ENCODE assay signal across 8 cellular contexts in the genomic region with DNA sequence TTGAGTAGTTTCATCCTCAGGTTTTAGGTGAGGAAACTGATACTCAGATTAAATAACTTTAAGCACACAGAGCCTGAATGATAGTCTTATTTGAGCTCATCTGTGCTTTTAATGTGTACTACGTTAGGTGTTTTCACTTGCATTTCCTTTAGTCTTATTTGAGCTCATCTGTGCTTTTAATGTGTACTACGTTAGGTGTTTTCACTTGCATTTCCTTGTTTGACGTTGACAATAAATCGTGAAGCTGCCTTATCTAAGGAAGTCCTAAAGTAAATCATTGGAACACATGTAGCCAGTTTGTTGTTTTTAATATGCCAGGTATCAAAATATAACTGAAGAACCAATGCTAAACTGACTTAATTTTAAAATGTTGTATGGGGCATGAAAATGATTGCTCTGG. TPM values are rescaled to one million over a fixed set of nuclear protein-coding genes. Genes with fewer than 3 reads are reported as not detected.
DNase-seq lines count a peak whose midpoint lies in the region; ATAC-seq, FAIRE-seq and TF ChIP-seq lines count a peak whose summit lies in the region.

No MANE protein-coding gene starts in this region.

- H3K27ac Mint-ChIP-seq in activated CD8-positive, alpha-beta memory T cell treated with anti-CD3 and anti-CD28 coated beads, Interleukin-2, amount 10 ng/mL, durations not matched to agents 7 days and 5 days, result peak overlapping the region; percentile 97
- H3K27ac Mint-ChIP-seq in activated naive CD8-positive, alpha-beta T cell treated with anti-CD3 and anti-CD28 coated beads for 36 hours, result peak overlapping the region; percentile 93

- H3K36me3 ChIP-seq in kidney (ENCODE audit: control insufficient read depth in 1 of 2, insufficient read depth in 2 of 2, low read length in 2 of 2) (no peaks in the 10 kb centered on the region), thoracic aorta (no peaks in the 10 kb centered on the region)

- H3K4me3 ChIP-seq in kidney (ENCODE audit: low read length in 2 of 2) (peak overlapping the region; percentile 88 to 91), thoracic aorta (peak overlapping the region; percentile 98)

- peaks cover 43% of the 10 kb centered on the region for H3K36me3 Mint-ChIP-seq in activated CD8-positive, alpha-beta memory T cell treated with anti-CD3 and anti-CD28 coated beads, Interleukin-2, amount 10 ng/mL, durations not matched to agents 7 days and 5 days
- peaks cover 53% of the 10 kb centered on the region for H3K36me3 Mint-ChIP-seq in activated naive CD8-positive, alpha-beta T cell treated with anti-CD3 and anti-CD28 coated beads for 36 hours

- peak overlapping the region; percentile 92 for H3K4me3 Mint-ChIP-seq in activated CD8-positive, alpha-beta memory T cell treated with anti-CD3 and anti-CD28 coated beads, Interleukin-2, amount 10 ng/mL, durations not matched to agents 7 days and 5 days
- H3K4me3 Mint-ChIP-seq in activated naive CD8-positive, alpha-beta T cell treated with anti-CD3 and anti-CD28 coated beads for 36 hours, result peak overlapping the region; percentile 91

- H3K9ac ChIP-seq in kidney (ENCODE audit: low read length in 2 of 2), result peak overlapping the region in 1 of 2 donors; percentile 95

- no peak for ATAC-seq in activated CD8-positive, alpha-beta memory T cell treated with anti-CD3 and anti-CD28 coated beads, Interleukin-2, amount 10 ng/mL, durations not matched to agents 7 days and 5 days
- no peak for ATAC-seq in thoracic aorta (ENCODE audit: insufficient number of reproducible peaks, low FRiP score, low read depth)

- CTCF ChIA-PET in activated CD8-positive, alpha-beta memory T cell treated with anti-CD3 and anti-CD28 coated beads, Interleukin-2, amount 10 ng/mL, durations not matched to agents 7 days and 5 days (lab: Charles Lee), result interaction anchor here (0.6 to 1.6 kb wide), 9 partner anchors 17 to 572 kb away, joined by 3 to 4 read pairs (median 3); no protein-coding TSS in a partner anchor

- no peak for DNase-seq in activated CD8-positive, alpha-beta memory T cell treated with anti-CD3 and anti-CD28 coated beads, Interleukin-2, amount 10 ng/mL, durations not matched to agents 7 days and 5 days
- no peak for DNase-seq in activated CD8-positive, alpha-beta memory T cell treated with anti-CD3 and anti-CD28 coated beads, Interleukin-2, amount 50 U/mL, for 48 hours
- DNase-seq in activated naive CD8-positive, alpha-beta T cell treated with anti-CD3 and anti-CD28 coated beads for 36 hours, result no peak
- no peak for DNase-seq in kidney
- no peak for DNase-seq in thoracic aorta (ENCODE audit: low spot score)
- no peak for DNase-seq in occipital lobe (lab: John Stamatoyannopoulos, UW)
- DNase-seq in AG08396 (ENCODE audit: low spot score), result no peak
- no peak for DNase-seq in AML-193 (lab: John Stamatoyannopoulos, UW)

- H3K9me3 ChIP-seq in kidney (ENCODE audit: control insufficient read depth in 1 of 2, low read length in 2 of 2) (no peaks in the 10 kb centered on the region), thoracic aorta (no peaks in the 10 kb centered on the region)

- peaks cover 51% of the 10 kb centered on the region for H3K4me1 Mint-ChIP-seq in activated CD8-positive, alpha-beta memory T cell treated with anti-CD3 and anti-CD28 coated beads, Interleukin-2, amount 10 ng/mL, durations not matched to agents 7 days and 5 days
- H3K4me1 Mint-ChIP-seq in activated naive CD8-positive, alpha-beta T cell treated with anti-CD3 and anti-CD28 coated beads for 36 hours, result peaks cover 54% of the 10 kb centered on the region

- H3K27ac ChIP-seq in kidney (ENCODE audit: low read depth in 2 of 2, low read length in 2 of 2) (peak overlapping the region; percentile 98 to 99), thoracic aorta (peak overlapping the region; percentile 98 to 99)

- FAIRE-seq in kidney (lab: Jason Lieb, UNC), result no peak

- no peaks in the 10 kb centered on the region for H3K9me3 Mint-ChIP-seq in activated CD8-positive, alpha-beta memory T cell treated with anti-CD3 and anti-CD28 coated beads, Interleukin-2, amount 10 ng/mL, durations not matched to agents 7 days and 5 days (ENCODE audit: low read depth)
- peaks cover 1% of the 10 kb centered on the region for H3K9me3 Mint-ChIP-seq in activated naive CD8-positive, alpha-beta T cell treated with anti-CD3 and anti-CD28 coated beads for 36 hours

- H3K27me3 Mint-ChIP-seq in activated CD8-positive, alpha-beta memory T cell treated with anti-CD3 and anti-CD28 coated beads, Interleukin-2, amount 10 ng/mL, durations not matched to agents 7 days and 5 days, result no peaks in the 10 kb centered on the region
- H3K27me3 Mint-ChIP-seq in activated naive CD8-positive, alpha-beta T cell treated with anti-CD3 and anti-CD28 coated beads for 36 hours, result no peaks in the 10 kb centered on the region

- H3K27me3 ChIP-seq in thoracic aorta (replicated peaks; ENCODE audit: insufficient read depth), result no peaks in the 10 kb centered on the region

- no peak for TF ChIP-seq CTCF in kidney (IDR thresholded peaks at IDR 0.05; ENCODE audit: borderline replicate concordance, extremely low read depth, insufficient read depth)
- TF ChIP-seq CTCF in thoracic aorta (IDR thresholded peaks at IDR 0.05), result no peak

- intact Hi-C loops in kidney (cut with DNase I), result no loop called here

- H3K4me1 ChIP-seq in kidney (ENCODE audit: control insufficient read depth in 1 of 2, insufficient read depth in 1 of 2, low read depth in 1 of 2, low read length in 2 of 2), result peaks cover 5 to 24% of the 10 kb centered on the region in 2 donors
- H3K4me1 ChIP-seq in thoracic aorta (ENCODE audit: control insufficient read depth in 1 of 2, low read depth in 2 of 2), result peaks cover 48 to 57% of the 10 kb centered on the region in 2 donors

RNA-seq across cellular contexts. Expression of a gene that starts 2.0 kb away (rescaled TPM):
- total RNA-seq in activated CD8-positive, alpha-beta memory T cell treated with anti-CD3 and anti-CD28 coated beads, Interleukin-2, amount 10 ng/mL, durations not matched to agents 7 days and 5 days, result 100 to 1,000 TPM; 211 to 252 TPM
- 100 to 1,000 TPM; 239 to 245 TPM for total RNA-seq in activated naive CD8-positive, alpha-beta T cell treated with anti-CD3 and anti-CD28 coated beads for 36 hours
- total RNA-seq in kidney (157 TPM), thoracic aorta (100 to 1,000 TPM; 120 to 245 TPM), occipital lobe (110 TPM)
- polyA plus RNA-seq in kidney (ENCODE audit: insufficient read depth, low read depth, low replicate concordance), result 102 TPM
